Comparison of ENCODE assay signal across 1 cellular context in genomic region chr10:98673156-98673765, GRCh38.
TF ChIP-seq lines count a peak whose summit lies in the region.

No MANE protein-coding gene starts in this region.

TF ChIP-seq in SK-N-SH, 30 proteins besides CTCF, POLR2A, EP300 and RAD21 (continued from another document):
- TF ChIP-seq PBX3 (IDR thresholded peaks at IDR 0.05), result no peak
TF ChIP-seq in SK-N-SH: peak in this region for 0.
